In genomic region chr5:61301820-61302563, GRCh38 we compare ENCODE assay signal across 9 cellular contexts. TPM values are rescaled to one million over a fixed set of nuclear protein-coding genes. Genes with fewer than 3 reads are reported as not detected.
A peak's percentile ranks its signal among the peaks of the same experiment; 100 is the strongest.
DNase-seq lines count a peak whose midpoint lies in the region; ATAC-seq, FAIRE-seq and TF ChIP-seq lines count a peak whose summit lies in the region.
"Had no signal": no experiment of that assay in that cellular context is flagged by ENCODE, and none has a peak within 500 bp of the region (broad histone marks: within the 10 kb centered on the region; RNA-seq: fewer than 3 reads in every experiment).

No MANE protein-coding gene starts in this region.

- H2BK20ac ChIP-seq in H1 (ENCODE audit: low read length), result no peak overlapping the region

- 0 out of 2 replicates have a peak overlapping the region, but pooled peaks have one; percentile 30 for H2AFZ ChIP-seq in H1 (ENCODE audit: low read length)

- no peak overlapping the region for H2BK15ac ChIP-seq in H1 (ENCODE audit: low read length)

- POLR2A ChIA-PET in H1 (lab: Charles Lee; ENCODE audit: partially characterized antibody), result interaction anchor here (0.8 to 2.1 kb wide), 2 partner anchors 11 to 30 kb away, joined by 3 to 6 read pairs; partner anchors contain the start of gene ZSWIM6

- 87% methylated on average over 11 of the region's 11 CpGs; no CpG with 5 or more reads in 1 of the 2 experiments for WGBS in H1 (ENCODE audit: extremely low coverage in 1 of 2, insufficient coverage in 1 of 2, insufficient read length in 1 of 2, insufficient replicate concordance in 2 of 2, low coverage in 1 of 2, low lambda C conversion rate in 2 of 2, missing lambda C conversion rate in 1 of 2), 2 experiments

- ATAC-seq in HG02973 (IDR thresholded peaks at IDR 0.05; ENCODE audit: unreplicated experiment), result no peak
- no peak for ATAC-seq in GM19452 (IDR thresholded peaks at IDR 0.05; ENCODE audit: unreplicated experiment)

- H3K4ac ChIP-seq in H1 (replicated peaks; ENCODE audit: insufficient read length, low read depth, low read length), result no peak overlapping the region

- H3K18ac ChIP-seq in H1 (ENCODE audit: extremely low read depth, low read length), result no peak overlapping the region; the same call in 1 of the 2 replicates

- no peaks in the 10 kb centered on the region for H3K36me3 ChIP-seq in H1 (ENCODE audit: control insufficient read depth in 2 of 4, insufficient read depth in 4 of 4, low read length in 3 of 4)
- H3K36me3 ChIP-seq: BLaER1 had no signal

- no peak for FAIRE-seq in H1 (lab: Jason Lieb, UNC)

- no peaks in the 10 kb centered on the region for H4K20me1 ChIP-seq in H1 (replicated peaks in 1 of 2; ENCODE audit: control insufficient read depth in 1 of 2, insufficient read depth in 2 of 2, low read length in 2 of 2)
- H4K20me1 ChIP-seq: BLaER1 had no signal

- no peak overlapping the region for H2AK5ac ChIP-seq in H1 (ENCODE audit: low read depth, low read length)

- no peak for TF ChIP-seq CTCF in H1 (IDR thresholded peaks at IDR 0.05; ENCODE audit: control extremely low read depth in 1 of 3, insufficient read depth in 1 of 3, low read depth in 1 of 3, low read length in 3 of 3)

- no peak overlapping the region for H4K91ac ChIP-seq in H1 (replicated peaks; ENCODE audit: insufficient read length, low read length)

- H3K79me1 ChIP-seq in H1 (ENCODE audit: low read depth, low read length), result no peaks in the 10 kb centered on the region

- H3K9me3 ChIP-seq in H1 (ENCODE audit: insufficient read depth in 2 of 2, low read depth in 1 of 2, low read length in 1 of 2), result no peaks in the 10 kb centered on the region
- H3K9me3 ChIP-seq: BLaER1 had no signal

- H3K9ac ChIP-seq in H1 (replicated peaks in 1 of 4; ENCODE audit: extremely low read depth in 1 of 4, low read depth in 3 of 4, low read length in 3 of 4), result no peak overlapping the region
- H3K9ac ChIP-seq: BLaER1 had no signal

- no peak overlapping the region for H4K5ac ChIP-seq in H1 (ENCODE audit: insufficient read length, low read depth, low read length)

- H3K27ac ChIP-seq in H1 (ENCODE audit: low read depth, low read length), result no peak overlapping the region
- H3K27ac ChIP-seq: BLaER1 had no signal

- H3K56ac ChIP-seq in H1 (replicated peaks; ENCODE audit: insufficient read length, low read depth, low read length), result no peak overlapping the region

- H3K79me2 ChIP-seq in H1 (ENCODE audit: control insufficient read depth in 1 of 2, insufficient read depth in 2 of 2, low read length in 2 of 2), result no peaks in the 10 kb centered on the region

- no peaks in the 10 kb centered on the region for H3K27me3 ChIP-seq in H1 (replicated peaks in 1 of 4; ENCODE audit: control insufficient read depth in 3 of 4, extremely low read depth in 1 of 4, insufficient read depth in 3 of 4, low read length in 3 of 4)
- H3K27me3 ChIP-seq: BLaER1 had no signal

- no peak overlapping the region for H3K4me2 ChIP-seq in H1 (ENCODE audit: insufficient read depth in 1 of 2, low read depth in 2 of 2, low read length in 2 of 2)
- H3K4me2 ChIP-seq: BLaER1 had no signal

- CTCF ChIA-PET in H1 (lab: Charles Lee; ENCODE audit: partially characterized antibody), result interaction anchor here (0.6 to 2.4 kb wide), 7 partner anchors 11 to 291 kb away, joined by 3 to 11 read pairs (median 3); no protein-coding TSS in a partner anchor

- no peak for TF ChIP-seq EP300 in H1 (IDR thresholded peaks at IDR 0.05; ENCODE audit: borderline replicate concordance in 1 of 2, low read depth in 2 of 2, low read length in 2 of 2)

- H2BK12ac ChIP-seq in H1 (ENCODE audit: low read depth, low read length), result no peak overlapping the region

- no peak overlapping the region for H3K23ac ChIP-seq in H1 (ENCODE audit: insufficient read length)

- H3K23me2 ChIP-seq in H1 (ENCODE audit: low read depth, low read length), result no peaks in the 10 kb centered on the region

- DNase-seq in 8988T (peak; percentile 31), NCI-H446 (lab: John Stamatoyannopoulos, UW) (peak; percentile 70 to 71), H1 (ENCODE audit: low read depth in 1 of 2, low spot score in 2 of 2) (no peak), medulla oblongata (ENCODE audit: extremely low spot score) (peak; percentile 67), SHP77 treated with DMSO at 0.1 percent for 48 hours (lab: John Stamatoyannopoulos, UW) (no peak)
- no peak for DNase-seq in activated CD8-positive, alpha-beta memory T cell treated with anti-CD3 and anti-CD28 coated beads, Interleukin-2, amount 50 U/mL, for 48 hours

- H3K14ac ChIP-seq in H1 (ENCODE audit: insufficient read length), result no peak overlapping the region

- H4K8ac ChIP-seq in H1 (ENCODE audit: extremely low read depth, insufficient read depth, low read length), result no peak overlapping the region

- no peak overlapping the region for H2BK120ac ChIP-seq in H1 (replicated peaks; ENCODE audit: low read depth, low read length)

- no peak overlapping the region for H2BK5ac ChIP-seq in H1 (ENCODE audit: low read depth, low read length)

- no peak for TF ChIP-seq RAD21 in H1 (IDR thresholded peaks at IDR 0.05 in 1 of 2, conservative IDR thresholded peaks at IDR 0.05 in 1 of 2; ENCODE audit: low read depth in 2 of 2, low read length in 2 of 2)

- TF ChIP-seq POLR2A in H1 (IDR thresholded peaks at IDR 0.05; ENCODE audit: control extremely low read depth in 1 of 2, low read depth in 2 of 2, low read length in 2 of 2), result no peak

- no peak overlapping the region for H3K4me3 ChIP-seq in H1 (ENCODE audit: extremely low read depth in 1 of 4, insufficient read depth in 2 of 4, low read depth in 3 of 4, low read length in 4 of 4)
- H3K4me3 ChIP-seq: BLaER1 had no signal

- H3K4me1 ChIP-seq in H1 (replicated peaks in 1 of 4; ENCODE audit: control insufficient read depth in 3 of 4, insufficient read depth in 4 of 4, low read length in 3 of 4), result peaks cover 0 to 8% (median 3%) of the 10 kb centered on the region in 4 experiments; a peak in 4 of 7 replicates
- H3K4me1 ChIP-seq: BLaER1 had no signal

TF ChIP-seq in H1, 55 proteins besides CTCF, POLR2A, EP300 and RAD21:
- no peak for TF ChIP-seq PHF8 (conservative IDR thresholded peaks at IDR 0.05; ENCODE audit: low read depth, low read length)
- TF ChIP-seq RBBP5 (IDR thresholded peaks at IDR 0.05; ENCODE audit: borderline replicate concordance, low read depth, low read length), result no peak
- TF ChIP-seq ZNF274 (IDR thresholded peaks at IDR 0.05; ENCODE audit: borderline replicate concordance, extremely low read depth, low read length), result no peak
- no peak for TF ChIP-seq CTBP2 (IDR thresholded peaks at IDR 0.05; ENCODE audit: borderline replicate concordance, insufficient read depth, insufficient read length, low read length)
- no peak for TF ChIP-seq EZH2 (IDR thresholded peaks at IDR 0.05; ENCODE audit: low read depth, low read length, severe bottlenecking)
- no peak for TF ChIP-seq TAF1 (IDR thresholded peaks at IDR 0.05; ENCODE audit: low read depth, low read length)
- TF ChIP-seq GABPA (IDR thresholded peaks at IDR 0.05; ENCODE audit: borderline replicate concordance, insufficient read depth, low read length), result no peak
- no peak for TF ChIP-seq POU5F1 (IDR thresholded peaks at IDR 0.05; ENCODE audit: low read depth, low read length)
- TF ChIP-seq CBX5 (IDR thresholded peaks at IDR 0.05; ENCODE audit: low read depth, low read length), result no peak

RNA-seq across cellular contexts. Expression of gene ZSWIM6, which starts 30.1 kb away (rescaled TPM):
- total RNA-seq in H1 (2021; fragmentation: NEBNext Ultra II Directional; extraction: Animal tissue kit (Norgen Biotek cat#: 25700)), result 11.4 and 12.4 TPM in 2 replicates
- 6.7 and 7.9 TPM in 2 replicates for polyA plus RNA-seq in H1 (2011; rRNA removed)
- 6.9 TPM for polyA plus RNA-seq in H1 (2011; cell fraction: cytosol; rRNA removed)
- 13.6 TPM for polyA plus RNA-seq in H1 (2011; cell fraction: nucleus; rRNA removed)
- 6.3 to 8.9 TPM (median 7.9 TPM) in 4 replicates for polyA plus RNA-seq in H1 (2012, experiment 1 of 2)
- 0.88 TPM for polyA plus RNA-seq in H1 (2012, experiment 2 of 2)
- polyA plus RNA-seq in H1 (2013, experiment 1 of 2), result 7.7 TPM
- polyA plus RNA-seq in H1 (2013, experiment 2 of 2), result 7.1 TPM
- 28.0 and 30.8 TPM in 2 replicates for polyA minus RNA-seq in H1 (2011; rRNA and poly(A)+ RNA removed)
- polyA minus RNA-seq in H1 (2011; cell fraction: cytosol; rRNA and poly(A)+ RNA removed), result 11.1 TPM
- 17.0 TPM for polyA minus RNA-seq in H1 (2011; cell fraction: nucleus; rRNA and poly(A)+ RNA removed)

Comparison
In these comparisons a context has a peak if more than half of its experiments do, and no peak if none do; other contexts are left out.
1. DNase-seq: peak in 8988T (single experiment), NCI-H446 (2 of 2) and medulla oblongata (single experiment); none in H1 (0 of 2), SHP77 treated with DMSO at 0.1 percent for 48 hours (single experiment) and activated CD8-positive, alpha-beta memory T cell treated with anti-CD3 and anti-CD28 coated beads, Interleukin-2, amount 50 U/mL, for 48 hours (single experiment).